8 cellular contexts compared by ENCODE assay signal in genomic region chr6:73461537-73462350, GRCh38. TPM values are rescaled to one million over a fixed set of nuclear protein-coding genes. Genes with fewer than 3 reads are reported as not detected.
DNase-seq lines count a peak whose midpoint lies in the region; TF ChIP-seq lines count a peak whose summit lies in the region.

MTO1 (plus strand) TSS chr6:73461737; CDS start chr6:73461855, 118 bp downstream.

- TF ChIP-seq EP300 in SK-N-SH (IDR thresholded peaks at IDR 0.05; ENCODE audit: borderline replicate concordance in 1 of 2, low read depth in 1 of 2, low read length in 1 of 2), result no peak

- no peaks in the 10 kb centered on the region for H4K20me1 ChIP-seq in SK-N-SH (ENCODE audit: insufficient read depth)

- no peaks in the 10 kb centered on the region for H3K9me3 ChIP-seq in SK-N-SH

- peaks cover 7% of the 10 kb centered on the region for H3F3A ChIP-seq in SK-N-SH (replicated peaks; ENCODE audit: insufficient read depth)

- H3K27ac ChIP-seq in SK-N-SH (ENCODE audit: low read depth in 2 of 2, low read length in 1 of 2) (peak within 1 kb of the TSS; percentile 84 to 94), temporal lobe (ENCODE audit: low read depth, low read length) (peak within 1 kb of the TSS; percentile 92)

- H3K4me1 ChIP-seq in SK-N-SH (ENCODE audit: control insufficient read depth in 1 of 2, insufficient read depth in 2 of 2, low read depth in 1 of 2, low read length in 1 of 2), result no peaks in the 10 kb centered on the region; a peak in 1 of 4 replicates

- POLR2A ChIA-PET in SK-N-SH (lab: Yijun Ruan, JAX), result interaction anchor here (0.9 to 2.3 kb wide), 4 partner anchors 10 to 59 kb away, joined by 3 to 16 read pairs (median 4); partner anchors contain the start of genes CGAS and EEF1A1

- CTCF ChIA-PET in SK-N-SH (lab: Yijun Ruan, JAX), result interaction anchor here (1.0 to 1.4 kb wide), 9 partner anchors 10 to 192 kb away, joined by 3 to 5 read pairs (median 4); partner anchors contain the start of gene SLC17A5

- peak; percentile 68 for DNase-seq in GM04503 (ENCODE audit: low read depth)
- DNase-seq in HFF-Myc (ENCODE audit: extremely low read depth, low read depth), result peak; percentile 64
- DNase-seq in NAMALWA (ENCODE audit: low spot score), result peak; percentile 96
- peak; percentile 87 for DNase-seq in SK-N-SH
- DNase-seq in activated naive CD4-positive, alpha-beta T cell treated with anti-CD3 and anti-CD28 coated beads, Interleukin-2, amount 50 U/mL, for 16 hours, result peak; percentile 84
- DNase-seq in germinal center (ENCODE audit: low spot score), result peak; percentile 90
- peak; percentile 78 for DNase-seq in occipital lobe (lab: John Stamatoyannopoulos, UW)

- 1% methylated on average over 29 of the region's 55 CpGs for WGBS in SK-N-SH (ENCODE audit: low lambda C conversion rate)

- H3K9ac ChIP-seq in SK-N-SH, result peak within 1 kb of the TSS; percentile 95

- no peaks in the 10 kb centered on the region for H3K27me3 ChIP-seq in SK-N-SH (ENCODE audit: insufficient read depth)

- TF ChIP-seq CTCF in HFF-Myc (IDR thresholded peaks at IDR 0.05; ENCODE audit: low read depth, low read length, missing control alignments), result no peak
- TF ChIP-seq CTCF in SK-N-SH (IDR thresholded peaks at IDR 0.05), result no peak

- H3K4me3 ChIP-seq in HFF-Myc (replicated peaks; ENCODE audit: low read depth, low read length) (peak within 1 kb of the TSS; percentile 100), SK-N-SH (ENCODE audit: low read depth in 2 of 2, low read length in 1 of 2) (peak within 1 kb of the TSS; percentile 82 to 99)

- H3K9me2 ChIP-seq in SK-N-SH, result no peaks in the 10 kb centered on the region

- peaks cover 5 to 10% of the 10 kb centered on the region in 2 experiments for H3K36me3 ChIP-seq in SK-N-SH (replicated peaks in 1 of 2; ENCODE audit: control insufficient read depth in 1 of 2, insufficient read depth in 2 of 2, low read length in 1 of 2)

- peaks cover 41% of the 10 kb centered on the region for H3K79me2 ChIP-seq in SK-N-SH (ENCODE audit: insufficient read depth)

- no peak for TF ChIP-seq RAD21 in SK-N-SH (IDR thresholded peaks at IDR 0.05; ENCODE audit: low read length)

- H2AFZ ChIP-seq in SK-N-SH (ENCODE audit: low read depth), result peak within 1 kb of the TSS; percentile 96

- H3K4me2 ChIP-seq in SK-N-SH, result peak within 1 kb of the TSS; percentile 87

TF ChIP-seq in SK-N-SH, 30 proteins besides CTCF, POLR2A, EP300 and RAD21:
- TF ChIP-seq SIN3A (IDR thresholded peaks at IDR 0.05; ENCODE audit: borderline replicate concordance, low read depth, low read length), result peak; percentile 53; the same call in 1 of the 2 replicates
- TF ChIP-seq CHD2 (IDR thresholded peaks at IDR 0.05; ENCODE audit: low read length, partially characterized antibody), result no peak
- TF ChIP-seq MAX (IDR thresholded peaks at IDR 0.05; ENCODE audit: low read depth), result peak; percentile 84
- no peak for TF ChIP-seq GATA2 (CRISPR knock-in tag; IDR thresholded peaks at IDR 0.05)
- TF ChIP-seq ZBTB33 (IDR thresholded peaks at IDR 0.05; ENCODE audit: borderline replicate concordance, low read depth), result no peak
- TF ChIP-seq YY1 (IDR thresholded peaks at IDR 0.05; ENCODE audit: low read depth), result peak; percentile 98
- no peak for TF ChIP-seq FOSL2 (IDR thresholded peaks at IDR 0.05; ENCODE audit: borderline replicate concordance, low read depth)
- peak; percentile 89 for TF ChIP-seq POLR2AphosphoS5 (IDR thresholded peaks at IDR 0.05; ENCODE audit: low read depth, low read length)
- TF ChIP-seq TCF12 (IDR thresholded peaks at IDR 0.05), result 0 out of 2 replicates have a peak, but pooled peaks have one; percentile 11
- TF ChIP-seq MXI1 (IDR thresholded peaks at IDR 0.05; ENCODE audit: low read depth, low read length), result peak; percentile 91
- TF ChIP-seq TAF1 (IDR thresholded peaks at IDR 0.05; ENCODE audit: borderline replicate concordance, low read depth, low read length), result peak; percentile 82
- no peak for TF ChIP-seq ELF1 (IDR thresholded peaks at IDR 0.05)
- TF ChIP-seq GABPA (IDR thresholded peaks at IDR 0.05; ENCODE audit: low read depth), result no peak

RNA-seq across cellular contexts. Expression of gene MTO1, which starts in this region (rescaled TPM):
- 9.9 and 11.4 TPM in 2 replicates for polyA plus RNA-seq in SK-N-SH (2012; rRNA removed)
- 9.9 and 12.7 TPM in 2 replicates for polyA plus RNA-seq in SK-N-SH (2012; cell fraction: cytosol; rRNA removed)
- polyA plus RNA-seq in SK-N-SH (2012; cell fraction: nucleus; rRNA removed), result 15.5 and 18.7 TPM in 2 replicates
- total RNA-seq in occipital lobe, result 17.3 TPM
- 11.8 TPM for total RNA-seq in temporal lobe

Comparison
In these comparisons a context has a peak if more than half of its experiments do, and no peak if none do; other contexts are left out.
1. Peak in every context shown above with its lines: DNase-seq, H3K4me3 ChIP-seq and H3K27ac ChIP-seq.